In the genomic region with DNA sequence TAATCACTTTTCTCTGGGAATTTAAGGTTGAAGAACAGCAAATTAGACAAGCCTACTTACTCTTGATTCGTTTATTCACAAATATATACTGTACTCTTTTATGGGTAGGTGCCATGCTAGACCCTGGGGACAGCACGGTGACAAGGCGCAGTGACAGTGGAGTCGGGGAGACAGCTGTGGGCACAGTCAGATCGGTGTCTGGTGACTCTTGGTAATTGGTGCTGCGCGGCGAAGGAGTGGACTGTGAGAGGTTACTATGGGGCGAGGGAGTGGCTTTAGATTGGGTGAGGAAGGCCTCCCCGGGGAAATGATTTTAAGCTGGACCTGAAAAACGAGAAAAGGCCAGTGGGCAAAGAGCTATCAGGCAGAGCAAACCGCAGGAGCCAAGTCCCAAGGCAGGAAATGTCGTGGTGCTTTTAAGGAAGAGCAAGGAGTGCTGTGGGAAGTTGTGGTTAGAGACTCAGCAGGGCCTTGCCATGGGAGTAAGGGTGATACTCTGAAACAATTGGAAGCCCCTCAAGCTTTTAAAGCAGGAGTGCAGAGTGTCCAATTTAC, we compare ENCODE assay signal across 9 cellular contexts. TPM values are rescaled to one million over a fixed set of nuclear protein-coding genes. Genes with fewer than 3 reads are reported as not detected.
A peak's percentile ranks its signal among the peaks of the same experiment; 100 is the strongest.
DNase-seq lines count a peak whose midpoint lies in the region; ATAC-seq and TF ChIP-seq lines count a peak whose summit lies in the region.
"Had no signal": no experiment of that assay in that cellular context is flagged by ENCODE, and none has a peak within 500 bp of the region (broad histone marks: within the 10 kb centered on the region; RNA-seq: fewer than 3 reads in every experiment).

No MANE protein-coding gene starts in this region.

- H3K27ac Mint-ChIP-seq in activated naive CD8-positive, alpha-beta T cell treated with anti-CD3 and anti-CD28 coated beads for 36 hours: no peak overlapping the region
- no peak overlapping the region for H3K27ac Mint-ChIP-seq in activated naive CD8-positive, alpha-beta T cell treated with anti-CD3 and anti-CD28 coated beads, Interleukin-2, amount 50 U/mL, for 24 hours

- no peaks in the 10 kb centered on the region for H3K36me3 ChIP-seq in upper lobe of right lung

- no peaks in the 10 kb centered on the region for H3K36me3 Mint-ChIP-seq in activated naive CD8-positive, alpha-beta T cell treated with anti-CD3 and anti-CD28 coated beads for 36 hours
- H3K36me3 Mint-ChIP-seq in activated naive CD8-positive, alpha-beta T cell treated with anti-CD3 and anti-CD28 coated beads, Interleukin-2, amount 50 U/mL, for 24 hours (ENCODE audit: low read depth): no peaks in the 10 kb centered on the region

- no peak for TF ChIP-seq CTCF in upper lobe of right lung (IDR thresholded peaks at IDR 0.05)

- TF ChIP-seq POLR2A in GM18505 (IDR thresholded peaks at IDR 0.05; ENCODE audit: borderline replicate concordance, extremely low read depth, insufficient read depth, insufficient read length): no peak

- ATAC-seq in activated naive CD8-positive, alpha-beta T cell treated with anti-CD3 and anti-CD28 coated beads, Interleukin-2, amount 50 U/mL, for 24 hours: no peak
- peak; percentile 94 for ATAC-seq in upper lobe of right lung
- no peak for ATAC-seq in GM18505 (IDR thresholded peaks at IDR 0.05; ENCODE audit: unreplicated experiment)

- H3K4me1 ChIP-seq in upper lobe of right lung: peaks cover 38% of the 10 kb centered on the region

- H3K4me1 Mint-ChIP-seq in activated naive CD8-positive, alpha-beta T cell treated with anti-CD3 and anti-CD28 coated beads for 36 hours: no peaks in the 10 kb centered on the region
- H3K4me1 Mint-ChIP-seq in activated naive CD8-positive, alpha-beta T cell treated with anti-CD3 and anti-CD28 coated beads, Interleukin-2, amount 50 U/mL, for 24 hours: no peaks in the 10 kb centered on the region

- no peak for DNase-seq in activated naive CD8-positive, alpha-beta T cell treated with anti-CD3 and anti-CD28 coated beads for 36 hours
- DNase-seq in activated naive CD8-positive, alpha-beta T cell treated with anti-CD3 and anti-CD28 coated beads, Interleukin-2, amount 50 U/mL, for 24 hours: no peak
- no peak for DNase-seq in epithelial cell of prostate (ENCODE audit: low read depth, low spot score)
- peak; percentile 55 for DNase-seq in mucosa of gallbladder (ENCODE audit: low spot score)
- DNase-seq in upper lobe of right lung: peak; percentile 85
- no peak for DNase-seq in NCI-H2227 treated with DMSO at 0.1 percent for 48 hours (lab: John Stamatoyannopoulos, UW)
- DNase-seq in NCI-H1694 treated with DMSO at 0.1 percent for 48 hours (lab: John Stamatoyannopoulos, UW): no peak
- DNase-seq: NCI-H2029 treated with DMSO at 0.1 percent for 48 hours had no signal

- intact Hi-C loops in upper lobe of right lung (cut with DNase I): no loop called here

- H3K27me3 ChIP-seq in upper lobe of right lung: no peaks in the 10 kb centered on the region

- H3K9me3 Mint-ChIP-seq in activated naive CD8-positive, alpha-beta T cell treated with anti-CD3 and anti-CD28 coated beads for 36 hours: no peaks in the 10 kb centered on the region
- no peaks in the 10 kb centered on the region for H3K9me3 Mint-ChIP-seq in activated naive CD8-positive, alpha-beta T cell treated with anti-CD3 and anti-CD28 coated beads, Interleukin-2, amount 50 U/mL, for 24 hours

- H3K4me3 ChIP-seq in upper lobe of right lung: no peak overlapping the region

- H3K27ac ChIP-seq in epithelial cell of prostate: peak overlapping the region; percentile 37
- H3K27ac ChIP-seq in upper lobe of right lung: peak overlapping the region; percentile 70

- H3K4me3 Mint-ChIP-seq in activated naive CD8-positive, alpha-beta T cell treated with anti-CD3 and anti-CD28 coated beads for 36 hours: peak overlapping the region; percentile 2
- H3K4me3 Mint-ChIP-seq in activated naive CD8-positive, alpha-beta T cell treated with anti-CD3 and anti-CD28 coated beads, Interleukin-2, amount 50 U/mL, for 24 hours: no peak overlapping the region

- H3K9me3 ChIP-seq in upper lobe of right lung: no peaks in the 10 kb centered on the region

- peaks cover 23% of the 10 kb centered on the region for H3K27me3 Mint-ChIP-seq in activated naive CD8-positive, alpha-beta T cell treated with anti-CD3 and anti-CD28 coated beads for 36 hours
- peaks cover 12% of the 10 kb centered on the region for H3K27me3 Mint-ChIP-seq in activated naive CD8-positive, alpha-beta T cell treated with anti-CD3 and anti-CD28 coated beads, Interleukin-2, amount 50 U/mL, for 24 hours

RNA-seq across cellular contexts. Expression of a gene that starts 36.3 kb away (rescaled TPM):
- not detected for total RNA-seq in activated naive CD8-positive, alpha-beta T cell treated with anti-CD3 and anti-CD28 coated beads for 36 hours
- total RNA-seq in mucosa of gallbladder (not detected), upper lobe of right lung (0.55 TPM)

Comparison
In these comparisons a context has a peak if more than half of its experiments do, and no peak if none do; other contexts are left out.
1. DNase-seq: peak in mucosa of gallbladder (single experiment) and upper lobe of right lung (single experiment); none in activated naive CD8-positive, alpha-beta T cell treated with anti-CD3 and anti-CD28 coated beads for 36 hours (single experiment), activated naive CD8-positive, alpha-beta T cell treated with anti-CD3 and anti-CD28 coated beads, Interleukin-2, amount 50 U/mL, for 24 hours (single experiment), epithelial cell of prostate (single experiment), NCI-H2227 treated with DMSO at 0.1 percent for 48 hours (single experiment) and NCI-H1694 treated with DMSO at 0.1 percent for 48 hours (single experiment).